Comparison of ENCODE assay signal across 8 cellular contexts in genomic region chr15:82986442-82986780, GRCh38. TPM values are rescaled to one million over a fixed set of nuclear protein-coding genes. Genes with fewer than 3 reads are reported as not detected.
A peak's percentile ranks its signal among the peaks of the same experiment; 100 is the strongest.
DNase-seq lines count a peak whose midpoint lies in the region; ATAC-seq and TF ChIP-seq lines count a peak whose summit lies in the region.

No MANE protein-coding gene starts in this region.

- no peaks in the 10 kb centered on the region for H3K9me3 ChIP-seq in testis

- H3K4me3 ChIP-seq in astrocyte of the spinal cord (ENCODE audit: low read depth, low read length) (peak overlapping the region; percentile 69), testis (peak overlapping the region; percentile 68 to 91)

- in situ Hi-C loops in astrocyte of the spinal cord (cut with HindIII; ENCODE audit: low sequenced_read_pairs) = no loop called here

- DNase-seq in GM04504 (ENCODE audit: low read depth) (peak; percentile 14), Kasumi-1 (lab: John Stamatoyannopoulos, UW) (peak; percentile 31 to 59), astrocyte of the spinal cord (ENCODE audit: low read depth, low spot score) (no peak), left colon (no peak), testis (no peak), dedifferentiated amniotic fluid mesenchymal stem cell (ENCODE audit: extremely low spot score) (no peak)

- no peaks in the 10 kb centered on the region for H3K27me3 ChIP-seq in testis

- TF ChIP-seq POLR2A in testis (IDR thresholded peaks at IDR 0.05) = no peak

- H3K27ac ChIP-seq in testis = peak overlapping the region; percentile 74 to 83

- peaks cover 10% of the 10 kb centered on the region for H3K4me1 ChIP-seq in testis

- ATAC-seq in GM21528 (IDR thresholded peaks at IDR 0.05; ENCODE audit: low FRiP score, unreplicated experiment) (peak; percentile 39), left colon (peak; percentile 29), GM18520 (IDR thresholded peaks at IDR 0.05; ENCODE audit: unreplicated experiment) (no peak)

- no peaks in the 10 kb centered on the region for H3K36me3 ChIP-seq in testis (ENCODE audit: low read depth, missing control alignments)

- whole genome bisulfite sequencing in testis, 2 donors = 0% methylated on average over 12 of the region's 12 CpGs

- intact Hi-C loops in left colon (cut with DNase I, micrococcal nuclease) = no loop called here
- intact Hi-C loops in testis (cut with DNase I; ENCODE audit: low total_unique reads) = no loop called here

- no peak for TF ChIP-seq CTCF in astrocyte of the spinal cord (IDR thresholded peaks at IDR 0.05; ENCODE audit: low read depth, low read length)
- no peak for TF ChIP-seq CTCF in testis (IDR thresholded peaks at IDR 0.05)

RNA-seq across cellular contexts. Expression of gene RAMAC, which starts 0.4 kb away (rescaled TPM):
- total RNA-seq in left colon (10 to 100 TPM; 21.9 to 22.5 TPM), testis (10 to 100 TPM; 21.2 to 26.9 TPM)
- 33.5 TPM for polyA plus RNA-seq in testis (ENCODE audit: insufficient read depth, low read depth, low replicate concordance)

RNA-seq across cellular contexts. Expression of gene C15orf40, which starts 25.0 kb away (rescaled TPM):
- total RNA-seq in left colon = 10 to 100 TPM; 22.4 to 22.7 TPM
- 10 to 100 TPM; 22.8 to 24.7 TPM for total RNA-seq in testis
- 55.2 TPM for polyA plus RNA-seq in testis (ENCODE audit: insufficient read depth, low read depth, low replicate concordance)

RNA-seq across cellular contexts. Expression of gene HOMER2, which starts 33.9 kb away (rescaled TPM):
- total RNA-seq in left colon (1 to 10 TPM; 2.0 to 2.1 TPM), testis (10 to 100 TPM; 38.5 to 40.5 TPM)
- 18.7 TPM for polyA plus RNA-seq in testis (ENCODE audit: insufficient read depth, low read depth, low replicate concordance)

Comparison
In these comparisons a context has a peak if more than half of its experiments do, and no peak if none do; other contexts are left out.
1. DNase-seq: peak in GM04504 (single experiment) and Kasumi-1 (2 of 2); none in astrocyte of the spinal cord (single experiment), left colon (0 of 2), testis (single experiment) and dedifferentiated amniotic fluid mesenchymal stem cell (single experiment).
2. RNA of gene HOMER2, which starts 33.9 kb away (total RNA-seq): 38.5 to 40.5 TPM in testis; 2.0 to 2.1 TPM in left colon; every median in the first group is over 10 times any median in the second.